In the genomic region with DNA sequence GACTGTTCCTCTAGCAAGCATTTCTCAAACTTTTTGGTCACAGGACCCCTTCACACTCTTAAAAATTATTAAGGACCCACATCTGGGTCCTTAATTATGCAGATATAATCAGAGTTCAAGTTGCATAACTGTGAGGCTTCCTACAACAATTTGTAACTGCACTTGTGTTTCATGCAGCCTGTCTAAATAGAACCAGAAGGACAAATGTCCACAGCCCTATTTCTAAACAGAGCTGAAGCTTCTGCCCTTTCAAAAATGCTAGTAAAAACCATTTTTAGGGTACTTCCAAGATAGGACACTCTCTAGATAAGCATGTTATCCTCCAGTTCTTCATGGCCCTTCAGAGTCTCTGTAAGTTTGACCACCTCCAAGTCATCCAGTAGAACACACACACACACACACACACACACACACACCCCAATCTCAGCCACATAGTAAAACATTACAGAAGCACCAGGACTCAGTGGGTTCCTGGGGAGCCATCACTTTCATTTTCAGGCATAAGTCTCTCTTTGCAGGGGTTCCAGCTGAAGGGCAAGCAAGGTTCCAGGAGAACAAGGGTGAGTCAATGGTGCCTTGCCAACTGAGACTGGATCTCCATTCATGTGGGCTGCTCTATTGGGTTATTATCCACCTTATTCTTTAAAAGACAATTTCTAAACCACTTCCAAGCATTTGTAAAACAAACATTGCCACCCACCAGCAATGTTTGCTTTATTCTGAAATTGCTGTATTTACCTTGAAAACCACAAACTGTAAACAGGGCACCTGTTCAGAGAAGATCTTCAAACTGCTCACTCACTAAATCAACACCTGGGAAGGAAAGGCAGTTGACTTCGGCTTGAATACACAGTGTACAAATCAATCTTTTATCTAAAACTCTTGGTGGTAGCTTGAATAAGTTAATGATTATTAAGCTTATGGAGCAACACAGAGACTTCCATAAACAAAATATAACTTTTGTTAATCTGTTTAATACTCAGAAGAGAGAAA, we compare ENCODE assay signal across 10 cellular contexts.
A peak's percentile ranks its signal among the peaks of the same experiment; 100 is the strongest.
DNase-seq lines count a peak whose midpoint lies in the region; ATAC-seq and TF ChIP-seq lines count a peak whose summit lies in the region.
"Had no signal": no experiment of that assay in that cellular context is flagged by ENCODE, and none has a peak within 500 bp of the region (broad histone marks: within the 10 kb centered on the region; RNA-seq: fewer than 3 reads in every experiment).

No MANE protein-coding gene starts in this region.

- POLR2A ChIA-PET in HEK293 (lab: Yijun Ruan, JAX), result no interaction called here

- H3K9me3 ChIP-seq in HEK293 (ENCODE audit: control insufficient read depth, insufficient read depth, low read depth, low read length) (no peaks in the 10 kb centered on the region), mesenchymal stem cell (ENCODE audit: control insufficient read depth, low read length) (no peaks in the 10 kb centered on the region)
- H3K9me3 ChIP-seq: esophagus muscularis mucosa had no signal

- H3K27me3 ChIP-seq in mesenchymal stem cell (ENCODE audit: control insufficient read depth in 1 of 2, insufficient read depth in 1 of 2, low read length in 2 of 2), result no peaks in the 10 kb centered on the region
- H3K27me3 ChIP-seq: esophagus muscularis mucosa had no signal

- no peak overlapping the region for H3K23ac ChIP-seq in mesenchymal stem cell (ENCODE audit: low read length in 2 of 2)

- no peak overlapping the region for H4K8ac ChIP-seq in mesenchymal stem cell (ENCODE audit: low read length)

- no peak overlapping the region for H3K9ac ChIP-seq in mesenchymal stem cell (ENCODE audit: low read length)

- DNase-seq in NCI-H146 (lab: John Stamatoyannopoulos, UW), result peak; percentile 88
- DNase-seq in mesenchymal stem cell, result peak; percentile 12
- DNase-seq in AG08396 (ENCODE audit: low spot score), result no peak
- DNase-seq in A172 (ENCODE audit: low spot score), result no peak
- no peak for DNase-seq in SHP77 treated with DMSO at 0.1 percent for 48 hours (lab: John Stamatoyannopoulos, UW)
- DNase-seq: naive B cell had no signal

- H3K18ac ChIP-seq in mesenchymal stem cell (ENCODE audit: low read depth in 1 of 2, low read length in 2 of 2), result no peak overlapping the region

- H3K4me1 ChIP-seq in HEK293 (ENCODE audit: control insufficient read depth, insufficient read depth, low read length) (peaks cover 4% of the 10 kb centered on the region), mesenchymal stem cell (ENCODE audit: control insufficient read depth, insufficient read depth, low read depth, low read length) (no peaks in the 10 kb centered on the region)

- CTCF ChIA-PET in HEK293 (lab: Yijun Ruan, JAX), result interaction anchor here (0.6 to 0.8 kb wide), 4 partner anchors 78 to 654 kb away, joined by 3 read pairs; no protein-coding TSS in a partner anchor

- no peak overlapping the region for H2BK5ac ChIP-seq in mesenchymal stem cell (ENCODE audit: low read depth, low read length, poor library complexity, severe bottlenecking)

- peak; percentile 64 for ATAC-seq in GM18867 (IDR thresholded peaks at IDR 0.05; ENCODE audit: unreplicated experiment)
- no peak for ATAC-seq in GM18873 (IDR thresholded peaks at IDR 0.05; ENCODE audit: low FRiP score, unreplicated experiment)

- H3K79me1 ChIP-seq in mesenchymal stem cell (replicated peaks; ENCODE audit: low read length, poor library complexity, severe bottlenecking), result peaks cover 14% of the 10 kb centered on the region

- WGBS in mesenchymal stem cell, result no CpG with 5 or more reads among the region's 1 CpG

- no peak overlapping the region for H3K4ac ChIP-seq in mesenchymal stem cell (ENCODE audit: low read depth in 1 of 2, low read length in 2 of 2)

- H3K14ac ChIP-seq in mesenchymal stem cell (ENCODE audit: low read length in 2 of 2), result no peak overlapping the region

- no peak overlapping the region for H2AK5ac ChIP-seq in mesenchymal stem cell (ENCODE audit: low read length, severe bottlenecking)

- no peak overlapping the region for H2BK120ac ChIP-seq in mesenchymal stem cell (ENCODE audit: low read depth, low read length)

- no peak overlapping the region for H2BK12ac ChIP-seq in mesenchymal stem cell (ENCODE audit: low read length in 2 of 2)

- H3K36me3 ChIP-seq in HEK293 (ENCODE audit: control insufficient read depth in 2 of 2, insufficient read depth in 1 of 2, low read length in 2 of 2) (no peaks in the 10 kb centered on the region), mesenchymal stem cell (ENCODE audit: control insufficient read depth in 1 of 2, insufficient read depth in 2 of 2, low read depth in 1 of 2, low read length in 2 of 2) (no peaks in the 10 kb centered on the region)
- H3K36me3 ChIP-seq: esophagus muscularis mucosa had no signal

- no peak overlapping the region for H3K4me3 ChIP-seq in HEK293 (ENCODE audit: low read depth, low read length)
- H3K4me3 ChIP-seq in mesenchymal stem cell (ENCODE audit: insufficient read depth in 1 of 2, low read depth in 1 of 2, low read length in 2 of 2), result no peak overlapping the region
- H3K4me3 ChIP-seq: esophagus muscularis mucosa had no signal

- no peak overlapping the region for H4K91ac ChIP-seq in mesenchymal stem cell (ENCODE audit: low read length)

- no peak overlapping the region for H3K4me2 ChIP-seq in mesenchymal stem cell (ENCODE audit: low read length, poor library complexity, severe bottlenecking)

- no peak overlapping the region for H3K27ac ChIP-seq in HEK293 (ENCODE audit: extremely low read depth, low read depth, low read length)
- H3K27ac ChIP-seq in mesenchymal stem cell (ENCODE audit: low read length, poor library complexity, severe bottlenecking), result peak overlapping the region; percentile 41
- H3K27ac ChIP-seq: esophagus muscularis mucosa had no signal

- H2BK15ac ChIP-seq in mesenchymal stem cell (ENCODE audit: low read depth, poor library complexity, severe bottlenecking), result no peak overlapping the region

- no peak for TF ChIP-seq CTCF in HEK293 (tag by site-specific recombination; IDR thresholded peaks at IDR 0.05)

- no peak overlapping the region for H2AFZ ChIP-seq in mesenchymal stem cell (ENCODE audit: low read depth, low read length)

TF ChIP-seq in HEK293, 187 proteins besides CTCF, POLR2A, EP300 and RAD21 (continues in another document):
- TF ChIP-seq ZFHX2 (tag by site-specific recombination; conservative IDR thresholded peaks at IDR 0.05) (0 out of 2 replicates have a peak, but pooled peaks have one; percentile 20), ZIC2 (tag by site-specific recombination; IDR thresholded peaks at IDR 0.05) (peak; percentile 82), ZNF248 (tag by site-specific recombination; IDR thresholded peaks at IDR 0.05) (no peak), BCL11B (tag by site-specific recombination; IDR thresholded peaks at IDR 0.05; ENCODE audit: low read depth) (no peak), KLF8 (tag by site-specific recombination; IDR thresholded peaks at IDR 0.05) (no peak), ZNF558 (tag by site-specific recombination; IDR thresholded peaks at IDR 0.05) (no peak), ZNF324 (tag by site-specific recombination; IDR thresholded peaks at IDR 0.05) (no peak), ZNF16 (tag by site-specific recombination; IDR thresholded peaks at IDR 0.05; ENCODE audit: low read depth) (no peak), ZBTB1 (tag by site-specific recombination; IDR thresholded peaks at IDR 0.05) (no peak), GLIS1 (tag by site-specific recombination; IDR thresholded peaks at IDR 0.05) (peak; percentile 37; the same call in 1 of the 2 replicates), OSR2 (tag by site-specific recombination; IDR thresholded peaks at IDR 0.05) (no peak), PRDM1 (tag by site-specific recombination; IDR thresholded peaks at IDR 0.05) (no peak), HIC1 (tag by site-specific recombination; IDR thresholded peaks at IDR 0.05) (no peak)
- TF ChIP-seq, protein P1, sequence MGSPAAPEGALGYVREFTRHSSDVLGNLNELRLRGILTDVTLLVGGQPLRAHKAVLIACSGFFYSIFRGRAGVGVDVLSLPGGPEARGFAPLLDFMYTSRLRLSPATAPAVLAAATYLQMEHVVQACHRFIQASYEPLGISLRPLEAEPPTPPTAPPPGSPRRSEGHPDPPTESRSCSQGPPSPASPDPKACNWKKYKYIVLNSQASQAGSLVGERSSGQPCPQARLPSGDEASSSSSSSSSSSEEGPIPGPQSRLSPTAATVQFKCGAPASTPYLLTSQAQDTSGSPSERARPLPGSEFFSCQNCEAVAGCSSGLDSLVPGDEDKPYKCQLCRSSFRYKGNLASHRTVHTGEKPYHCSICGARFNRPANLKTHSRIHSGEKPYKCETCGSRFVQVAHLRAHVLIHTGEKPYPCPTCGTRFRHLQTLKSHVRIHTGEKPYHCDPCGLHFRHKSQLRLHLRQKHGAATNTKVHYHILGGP (tag by site-specific recombination; IDR thresholded peaks at IDR 0.05), result peak; percentile 21; the same call in 1 of the 2 replicates

Comparison
In these comparisons a context has a peak if more than half of its experiments do, and no peak if none do; other contexts are left out.
1. DNase-seq: peak in NCI-H146 (single experiment) and mesenchymal stem cell (single experiment); none in AG08396 (single experiment), A172 (single experiment) and SHP77 treated with DMSO at 0.1 percent for 48 hours (single experiment).